ENCODE assay signal across 8 cellular contexts in the genomic region with DNA sequence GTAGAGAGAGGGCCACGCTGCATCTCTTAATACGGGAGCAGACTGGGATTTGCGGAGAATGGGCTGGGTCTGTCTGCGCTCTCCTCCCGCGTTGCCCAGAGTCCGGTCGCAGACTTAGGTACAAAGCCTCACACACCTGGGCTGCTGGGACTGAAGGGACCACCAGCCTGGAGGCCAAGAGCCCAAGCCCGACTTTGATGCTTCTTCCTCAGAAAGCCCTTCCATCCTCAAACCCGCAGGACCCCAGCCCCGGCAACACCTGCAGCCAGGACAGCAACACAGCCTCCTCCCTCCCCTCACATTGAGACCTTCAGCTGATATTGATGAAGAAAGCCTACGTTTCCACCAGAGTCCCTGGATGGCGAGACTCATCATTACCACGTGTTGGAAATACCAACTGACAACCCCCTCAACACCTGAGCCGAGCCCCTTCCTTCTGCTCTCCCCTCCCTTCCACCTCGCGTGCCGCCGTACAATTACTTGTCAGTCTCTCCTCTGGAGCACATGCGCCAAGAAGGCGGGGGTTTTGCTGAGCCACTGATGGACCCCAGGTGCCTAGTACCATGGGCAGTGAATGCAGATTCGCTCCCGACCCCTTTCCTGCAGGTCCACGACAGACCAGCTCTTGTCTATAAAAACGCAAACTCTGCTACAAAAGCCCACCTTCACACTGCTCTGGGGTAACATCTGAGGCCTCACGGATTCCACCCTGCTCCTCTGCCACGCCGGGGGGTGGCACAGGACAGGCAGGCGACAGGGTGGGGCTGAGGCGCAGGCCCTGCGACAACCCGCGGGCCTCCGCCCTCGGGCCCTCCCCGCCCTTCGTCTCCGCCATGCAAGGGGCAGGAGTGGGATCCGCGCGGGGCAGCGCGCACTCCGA. TPM values are rescaled to one million over a fixed set of nuclear protein-coding genes. Genes with fewer than 3 reads are reported as not detected.
DNase-seq lines count a peak whose midpoint lies in the region; ATAC-seq and TF ChIP-seq lines count a peak whose summit lies in the region.

No MANE protein-coding gene starts in this region.

- peaks cover 32% of the 10 kb centered on the region for H3K4me1 ChIP-seq in left ventricle myocardium inferior

- no peak for TF ChIP-seq CTCF in VCaP (conservative IDR thresholded peaks at IDR 0.05)
- no peak for TF ChIP-seq CTCF in left ventricle myocardium inferior (IDR thresholded peaks at IDR 0.05; ENCODE audit: borderline replicate concordance)
- TF ChIP-seq CTCF in GM10248 (IDR thresholded peaks at IDR 0.05; ENCODE audit: control extremely low read depth, extremely low read depth, low read depth, missing control alignments), result no peak

- ATAC-seq in stimulated activated effector memory CD8-positive, alpha-beta T cell treated with anti-CD3 and anti-CD28 coated beads, Interleukin-12 subunit alpha, Interleukin-12 subunit beta, amount 100 ng/mL, for 72 hours, result peak; percentile 41
- ATAC-seq in HG02763 (IDR thresholded peaks at IDR 0.05; ENCODE audit: unreplicated experiment) (no peak), GM21576 (IDR thresholded peaks at IDR 0.05; ENCODE audit: unreplicated experiment) (no peak)

- H3K27me3 ChIP-seq in left ventricle myocardium inferior (ENCODE audit: low read depth), result no peaks in the 10 kb centered on the region

- H3K27ac ChIP-seq in VCaP (peak overlapping the region; percentile 83), left ventricle myocardium inferior (replicated peaks) (peak overlapping the region; percentile 90)

- peaks cover 23% of the 10 kb centered on the region for H3K4me1 Mint-ChIP-seq in activated T-cell treated with anti-CD3 and anti-CD28 coated beads, Interleukin-2, amount 50 U/mL, for 24 hours (ENCODE audit: low read depth)
- H3K4me1 Mint-ChIP-seq in stimulated activated effector memory CD8-positive, alpha-beta T cell treated with anti-CD3 and anti-CD28 coated beads, Interleukin-12 subunit alpha, Interleukin-12 subunit beta, amount 100 ng/mL, for 72 hours, result peaks cover 33% of the 10 kb centered on the region

- DNase-seq in activated T-cell treated with anti-CD3 and anti-CD28 coated beads, Interleukin-2, amount 50 U/mL, for 24 hours, result no peak
- no peak for DNase-seq in activated T-cell treated with anti-CD3 and anti-CD28 coated beads, Interleukin-2, amount 50 U/mL, for 1 hour
- DNase-seq in left ventricle myocardium inferior (no peak), GM10248 (ENCODE audit: extremely low spot score) (no peak)
- DNase-seq in stimulated activated effector memory CD8-positive, alpha-beta T cell treated with anti-CD3 and anti-CD28 coated beads, Interleukin-12 subunit alpha, Interleukin-12 subunit beta, amount 100 ng/mL, for 72 hours (ENCODE audit: low spot score in 2 of 2), result no peak

- H3K9me3 ChIP-seq in left ventricle myocardium inferior (replicated peaks), result no peaks in the 10 kb centered on the region

- H3K4me3 Mint-ChIP-seq in activated T-cell treated with anti-CD3 and anti-CD28 coated beads, Interleukin-2, amount 50 U/mL, for 24 hours, result peak overlapping the region; percentile 87
- peak overlapping the region; percentile 83 for H3K4me3 Mint-ChIP-seq in stimulated activated effector memory CD8-positive, alpha-beta T cell treated with anti-CD3 and anti-CD28 coated beads, Interleukin-12 subunit alpha, Interleukin-12 subunit beta, amount 100 ng/mL, for 72 hours

- H3K36me3 ChIP-seq in left ventricle myocardium inferior, result peaks cover 36% of the 10 kb centered on the region

- no peaks in the 10 kb centered on the region for H3K9me3 Mint-ChIP-seq in activated T-cell treated with anti-CD3 and anti-CD28 coated beads, Interleukin-2, amount 50 U/mL, for 24 hours
- no peaks in the 10 kb centered on the region for H3K9me3 Mint-ChIP-seq in stimulated activated effector memory CD8-positive, alpha-beta T cell treated with anti-CD3 and anti-CD28 coated beads, Interleukin-12 subunit alpha, Interleukin-12 subunit beta, amount 100 ng/mL, for 72 hours

- intact Hi-C loops in left ventricle myocardium inferior (cut with micrococcal nuclease), result loop anchor here (10.0 kb wide), 1 partner anchor 144 kb away; no protein-coding TSS in a partner anchor

- H3K27ac Mint-ChIP-seq in activated T-cell treated with anti-CD3 and anti-CD28 coated beads, Interleukin-2, amount 50 U/mL, for 24 hours, result peak overlapping the region; percentile 89
- peak overlapping the region; percentile 83 for H3K27ac Mint-ChIP-seq in stimulated activated effector memory CD8-positive, alpha-beta T cell treated with anti-CD3 and anti-CD28 coated beads, Interleukin-12 subunit alpha, Interleukin-12 subunit beta, amount 100 ng/mL, for 72 hours

- H3K4me3 ChIP-seq in left ventricle myocardium inferior, result peak overlapping the region; percentile 99

- H3K27me3 Mint-ChIP-seq in activated T-cell treated with anti-CD3 and anti-CD28 coated beads, Interleukin-2, amount 50 U/mL, for 24 hours, result no peaks in the 10 kb centered on the region

- CTCF ChIA-PET in GM10248 (lab: Yijun Ruan, JAX), result interaction anchor here (1.0 to 9.9 kb wide), 7 partner anchors 11 to 502 kb away, joined by 3 to 68 read pairs (median 5); partner anchors contain the start of gene NTMT1

- peaks cover 48% of the 10 kb centered on the region for H3K36me3 Mint-ChIP-seq in activated T-cell treated with anti-CD3 and anti-CD28 coated beads, Interleukin-2, amount 50 U/mL, for 24 hours (ENCODE audit: low read depth)
- H3K36me3 Mint-ChIP-seq in stimulated activated effector memory CD8-positive, alpha-beta T cell treated with anti-CD3 and anti-CD28 coated beads, Interleukin-12 subunit alpha, Interleukin-12 subunit beta, amount 100 ng/mL, for 72 hours, result peaks cover 36% of the 10 kb centered on the region

- POLR2A ChIA-PET in GM10248 (lab: Yijun Ruan, JAX), result interaction anchor here (0.6 kb wide), 1 partner anchor 254 kb away, joined by 3 read pairs; no protein-coding TSS in a partner anchor

RNA-seq across cellular contexts. Expression of gene ASB6, which starts 0.8 kb away (rescaled TPM):
- 9.0 TPM for total RNA-seq in left ventricle myocardium inferior

RNA-seq across cellular contexts. Expression of gene NTMT1, which starts 15.1 kb away (rescaled TPM):
- total RNA-seq in left ventricle myocardium inferior, result 63.4 TPM

RNA-seq across cellular contexts. Expression of gene C9orf50, which starts 20.2 kb away (rescaled TPM):
- total RNA-seq in left ventricle myocardium inferior, result not detected

RNA-seq across cellular contexts. Expression of gene PRRX2, which starts 24.3 kb away (rescaled TPM):
- total RNA-seq in left ventricle myocardium inferior, result 0.85 TPM
